In the genomic region with DNA sequence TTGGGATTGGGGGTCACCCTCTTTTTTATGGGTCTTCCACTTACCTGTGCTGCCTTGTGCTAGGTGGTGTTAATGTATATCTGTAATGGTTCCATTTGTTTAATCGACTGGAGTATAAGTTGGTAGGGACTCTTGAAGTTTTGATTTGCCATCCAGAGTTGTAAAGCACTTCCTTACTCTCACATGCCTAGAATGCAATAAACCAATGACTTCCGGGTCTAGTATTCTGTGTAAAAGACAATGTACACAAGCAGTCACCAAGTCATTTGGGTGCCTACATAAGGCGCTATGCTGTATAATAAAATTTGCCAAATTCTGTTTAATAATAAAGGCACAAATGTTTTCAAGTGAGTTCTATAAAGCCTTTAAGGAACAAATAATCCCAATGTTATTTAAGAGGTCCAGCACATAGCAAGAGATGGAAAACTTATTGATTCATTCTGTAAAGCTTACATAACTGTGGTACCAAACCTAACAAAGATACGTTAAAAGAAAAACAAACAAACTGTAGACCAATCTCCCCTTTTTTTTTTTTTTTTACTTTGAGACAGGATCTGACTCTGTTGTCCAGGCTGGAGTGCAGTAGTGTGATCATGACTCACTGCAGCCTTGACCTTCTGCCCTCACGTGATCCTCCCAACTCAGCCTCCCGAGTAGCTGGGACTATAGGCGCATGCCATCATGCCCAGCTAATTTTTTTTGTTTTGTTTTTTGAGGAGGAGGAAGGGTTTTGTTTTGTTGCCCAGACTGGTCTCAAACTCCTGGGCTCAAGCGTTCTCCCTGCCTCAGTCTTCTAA, we compare ENCODE assay signal across 19 cellular contexts.
"Had no signal": no experiment of that assay in that cellular context is flagged by ENCODE, and none has a peak within 500 bp of the region (broad histone marks: within the 10 kb centered on the region; RNA-seq: fewer than 3 reads in every experiment).

No MANE protein-coding gene starts in this region.

- DNase-seq: activated CD8-positive, alpha-beta memory T cell treated with anti-CD3 and anti-CD28 coated beads, Interleukin-2, amount 50 U/mL, for 4 hours; activated CD8-positive, alpha-beta T cell treated with anti-CD3 and anti-CD28 coated beads for 36 hours; activated naive CD8-positive, alpha-beta T cell treated with anti-CD3 and anti-CD28 coated beads, Interleukin-2, amount 10 ng/mL, durations not matched to agents 7 days and 5 days; effector CD8-positive, alpha-beta T cell; kidney glomerular epithelial cell; lower lobe of right lung; natural killer cell; psoas muscle; sigmoid colon; stimulated activated CD4-positive, alpha-beta T cell treated with anti-CD3 and anti-CD28 coated beads, Interleukin-2, amount 100 ng/mL, for 48 hours; stomach; T-cell; T1000 had no signal

- H3K4me1 ChIP-seq: ascending aorta, lower lobe of right lung, psoas muscle, sigmoid colon had no signal

- H3K36me3 ChIP-seq: ascending aorta had no signal

- ATAC-seq: activated CD8-positive, alpha-beta T cell treated with anti-CD3 and anti-CD28 coated beads for 36 hours; lower lobe of right lung; natural killer cell; psoas muscle; T-cell had no signal

- H3K27ac ChIP-seq: ascending aorta, cardiac muscle cell, coronary artery, epithelial cell of prostate, hepatocyte, lower lobe of right lung, psoas muscle, sigmoid colon, stomach, VCaP had no signal

- H3K9me3 ChIP-seq: ascending aorta, lower lobe of right lung, psoas muscle, sigmoid colon, stomach had no signal

- H2AFZ ChIP-seq: hepatocyte had no signal

- H3K4me2 ChIP-seq: hepatocyte had no signal

- H3K4me3 ChIP-seq: ascending aorta, cardiac muscle cell, coronary artery, hepatocyte, lower lobe of right lung, psoas muscle, sigmoid colon, stomach had no signal

- H3K27me3 ChIP-seq: ascending aorta, cardiac muscle cell, hepatocyte, stomach had no signal

- H3K79me2 ChIP-seq: hepatocyte had no signal
